15 cellular contexts compared by ENCODE assay signal in genomic region chr16:74991593-74992403, GRCh38. TPM values are rescaled to one million over a fixed set of nuclear protein-coding genes. Genes with fewer than 3 reads are reported as not detected.
A peak's percentile ranks its signal among the peaks of the same experiment; 100 is the strongest.
DNase-seq lines count a peak whose midpoint lies in the region; ATAC-seq and TF ChIP-seq lines count a peak whose summit lies in the region.
"Had no signal": no experiment of that assay in that cellular context is flagged by ENCODE, and none has a peak within 500 bp of the region (broad histone marks: within the 10 kb centered on the region; RNA-seq: fewer than 3 reads in every experiment).

No MANE protein-coding gene starts in this region.

- no peaks in the 10 kb centered on the region for H3K27me3 ChIP-seq in testis
- H3K27me3 ChIP-seq: esophagus squamous epithelium had no signal

- intact Hi-C loops in mucosa of descending colon (cut with DNase I, micrococcal nuclease) = no loop called here
- intact Hi-C loops in testis (cut with DNase I; ENCODE audit: low total_unique reads) = no loop called here

- in situ Hi-C loops in GM13977 (cut with MboI; ENCODE audit: low pct_unique_long_range_greater_than_20kb, low sequenced_read_pairs, unreplicated experiment) = loop anchor here (10.0 kb wide), 1 partner anchor 113 kb away; no protein-coding TSS in a partner anchor

- peak overlapping the region in 1 of 2 donors; percentile 79 for H3K27ac ChIP-seq in testis
- H3K27ac ChIP-seq: HL-60, neutrophil, WERI-Rb-1 had no signal

- H3K36me3 ChIP-seq in mucosa of descending colon (ENCODE audit: low read depth) (no peaks in the 10 kb centered on the region), testis (ENCODE audit: low read depth, missing control alignments) (no peaks in the 10 kb centered on the region)
- H3K36me3 ChIP-seq: esophagus squamous epithelium, neutrophil, WERI-Rb-1 had no signal

- H3K4me3 ChIP-seq in epithelial cell of proximal tubule (ENCODE audit: low read depth, low read length) = peak overlapping the region; percentile 16
- no peak overlapping the region for H3K4me3 ChIP-seq in mucosa of descending colon
- H3K4me3 ChIP-seq in testis = no peak overlapping the region
- H3K4me3 ChIP-seq: esophagus squamous epithelium had no signal

- no peak for TF ChIP-seq CTCF in epithelial cell of proximal tubule (conservative IDR thresholded peaks at IDR 0.05; ENCODE audit: low read depth, low read length)
- TF ChIP-seq CTCF in mucosa of descending colon (IDR thresholded peaks at IDR 0.05) = no peak
- no peak for TF ChIP-seq CTCF in testis (IDR thresholded peaks at IDR 0.05)
- no peak for TF ChIP-seq CTCF in GM13977 (IDR thresholded peaks at IDR 0.05; ENCODE audit: extremely low read depth, insufficient read depth, missing control alignments)

- DNase-seq in OCI-M1 (lab: John Stamatoyannopoulos, UW) = peak; percentile 87
- no peak for DNase-seq in epithelial cell of proximal tubule (ENCODE audit: low read depth)
- peak in 1 of 3 donors; percentile 35 for DNase-seq in mucosa of descending colon
- peak; percentile 34 for DNase-seq in testis
- no peak for DNase-seq in NCI-H1436 treated with DMSO at 0.1 percent for 48 hours (lab: John Stamatoyannopoulos, UW)
- no peak for DNase-seq in GM13977 (ENCODE audit: low spot score)
- no peak for DNase-seq in NCI-H1694 treated with DMSO at 0.1 percent for 48 hours (lab: John Stamatoyannopoulos, UW)
- no peak for DNase-seq in foreskin melanocyte
- DNase-seq: activated T-cell treated with anti-CD3 and anti-CD28 coated beads, Interleukin-2, amount 50 U/mL, for 72 hours; CD4-positive, CD25-positive, alpha-beta regulatory T cell; esophagus squamous epithelium; NCI-H2227 treated with DMSO at 0.1 percent for 48 hours; WERI-Rb-1 had no signal

- H3K9me3 ChIP-seq in mucosa of descending colon (no peaks in the 10 kb centered on the region), testis (no peaks in the 10 kb centered on the region)
- H3K9me3 ChIP-seq: esophagus squamous epithelium, neutrophil had no signal

- 49 to 53% methylated on average over 13 of the region's 13 CpGs for WGBS in testis, 2 donors

- H3K4me1 ChIP-seq in mucosa of descending colon (ENCODE audit: low read depth) (peaks cover 13% of the 10 kb centered on the region), testis (peaks cover 12% of the 10 kb centered on the region)

- ATAC-seq in mucosa of descending colon = peak; percentile 81
- ATAC-seq: activated T-cell treated with anti-CD3 and anti-CD28 coated beads, Interleukin-2, amount 50 U/mL, for 72 hours had no signal

- TF ChIP-seq POLR2A in testis (IDR thresholded peaks at IDR 0.05) = no peak

RNA-seq across cellular contexts. Expression of gene WDR59, which starts 6.9 kb away (rescaled TPM):
- total RNA-seq in epithelial cell of proximal tubule (14.6 and 16.3 TPM in 2 replicates), mucosa of descending colon (10 to 100 TPM; 47.3 to 74.9 (median 70.1) TPM), testis (10 to 100 TPM; 55.0 to 73.8 TPM)
- 47.6 TPM for polyA plus RNA-seq in testis (ENCODE audit: insufficient read depth, low read depth, low replicate concordance)

RNA-seq across cellular contexts. Expression of gene ZNRF1, which starts 7.0 kb away (rescaled TPM):
- total RNA-seq in epithelial cell of proximal tubule (26.0 and 26.8 TPM in 2 replicates), mucosa of descending colon (10 to 100 TPM; 29.9 to 42.7 (median 39.3) TPM), testis (10 to 100 TPM; 90.4 to 93.0 TPM)
- 51.8 TPM for polyA plus RNA-seq in testis (ENCODE audit: insufficient read depth, low read depth, low replicate concordance)

Comparison
In these comparisons a context has a peak if more than half of its experiments do, and no peak if none do; other contexts are left out.
1. DNase-seq: peak in OCI-M1 (single experiment) and testis (single experiment); none in epithelial cell of proximal tubule (single experiment), NCI-H1436 treated with DMSO at 0.1 percent for 48 hours (single experiment), GM13977 (single experiment), NCI-H1694 treated with DMSO at 0.1 percent for 48 hours (single experiment) and foreskin melanocyte (single experiment).